In genomic region chr1:156689035-156689959, GRCh38 we compare ENCODE assay signal across 8 cellular contexts. TPM values are rescaled to one million over a fixed set of nuclear protein-coding genes. Genes with fewer than 3 reads are reported as not detected.
DNase-seq lines count a peak whose midpoint lies in the region; ATAC-seq and TF ChIP-seq lines count a peak whose summit lies in the region.

No MANE protein-coding gene starts in this region.

- no peak for TF ChIP-seq POLR2A in IMR-90 (IDR thresholded peaks at IDR 0.05; ENCODE audit: low read depth, low read length)

- H2BK15ac ChIP-seq in IMR-90 (ENCODE audit: low read depth, low read length) = no peak overlapping the region

- H3K9ac ChIP-seq in IMR-90 (ENCODE audit: low read depth, low read length) (peak overlapping the region; percentile 20; the same call in 1 of the 2 replicates), OCI-LY3 (ENCODE audit: low read length) (peak overlapping the region; percentile 32; the same call in 1 of the 2 replicates), muscle layer of colon (ENCODE audit: low read length) (peak overlapping the region; percentile 19)

- H3K4me1 ChIP-seq in IMR-90 (ENCODE audit: control insufficient read depth, insufficient read depth, low read length) (peaks cover 7% of the 10 kb centered on the region; the same call in 1 of the 2 replicates), OCI-LY3 (ENCODE audit: low read length) (peaks cover 17% of the 10 kb centered on the region), muscle layer of colon (ENCODE audit: insufficient read depth, low read length) (peaks cover 11% of the 10 kb centered on the region)

- H3K79me1 ChIP-seq in IMR-90 (ENCODE audit: low read depth in 1 of 2, low read length in 2 of 2) = no peaks in the 10 kb centered on the region

- H3K23ac ChIP-seq in IMR-90 (ENCODE audit: low read depth, low read length) = peak overlapping the region; percentile 44; the same call in 1 of the 2 replicates

- H2AFZ ChIP-seq in IMR-90 (replicated peaks; ENCODE audit: low read length, poor library complexity) (peak overlapping the region; percentile 97), OCI-LY3 (ENCODE audit: low read depth, low read length) (peak overlapping the region; percentile 74)

- POLR2A ChIA-PET in IMR-90 (lab: Charles Lee; ENCODE audit: unreplicated experiment) = no interaction called here

- no peak overlapping the region for H3K27ac ChIP-seq in IMR-90 (ENCODE audit: insufficient read depth, low read length)
- no peak overlapping the region for H3K27ac ChIP-seq in OCI-LY3 (ENCODE audit: low read length)
- no peak overlapping the region for H3K27ac ChIP-seq in muscle layer of colon (ENCODE audit: low read depth, low read length)

- peak; percentile 96 for ATAC-seq in IMR-90 (ENCODE audit: low read depth)
- ATAC-seq in HG03354 (IDR thresholded peaks at IDR 0.05; ENCODE audit: poor library complexity, severe bottlenecking, unreplicated experiment) = no peak

- no peak overlapping the region; the same call in 1 of the 2 replicates for H2BK20ac ChIP-seq in IMR-90 (ENCODE audit: low read depth, low read length)

- H3K36me3 ChIP-seq in IMR-90 (ENCODE audit: control insufficient read depth, insufficient read depth, low read length) (no peaks in the 10 kb centered on the region), OCI-LY3 (replicated peaks; ENCODE audit: low read depth, low read length) (no peaks in the 10 kb centered on the region), muscle layer of colon (ENCODE audit: insufficient read depth, low read length) (no peaks in the 10 kb centered on the region)

- no TSS peak for BruUV-seq in IMR-90 (replicated peaks; lab: Mats Ljungman, UMichigan)

- H3K79me2 ChIP-seq in OCI-LY3 (ENCODE audit: low read length) = no peaks in the 10 kb centered on the region

- no peak overlapping the region for H2BK120ac ChIP-seq in IMR-90 (ENCODE audit: low read depth, low read length)

- peak overlapping the region in 1 of 2 experiments; percentile 57; a peak in 1 of 4 replicates for H4K8ac ChIP-seq in IMR-90 (ENCODE audit: low read depth in 2 of 2, low read length in 2 of 2)

- intact Hi-C loops in IMR-90 (cut with micrococcal nuclease) = loop anchor here (1.0 kb wide), 5 partner anchors 16 to 238 kb away; partner anchors contain the start of genes CRABP2 and NTRK1

- peak; percentile 98 for TF ChIP-seq CTCF in GM12872 (IDR thresholded peaks at IDR 0.05; ENCODE audit: insufficient read depth, low read depth, low read length)
- TF ChIP-seq CTCF in IMR-90 (conservative IDR thresholded peaks at IDR 0.05; ENCODE audit: low read depth, low read length) = peak; percentile 96
- TF ChIP-seq CTCF in OCI-LY3 (IDR thresholded peaks at IDR 0.05; ENCODE audit: low read depth, low read length) = peak; percentile 92

- no peak overlapping the region for H4K5ac ChIP-seq in IMR-90 (ENCODE audit: low read depth, low read length)

- TF ChIP-seq RAD21 in IMR-90 (IDR thresholded peaks at IDR 0.05; ENCODE audit: low read length) = peak; percentile 98

- H4K91ac ChIP-seq in IMR-90 (ENCODE audit: insufficient read depth, low read depth, low read length) = peak overlapping the region; percentile 47; the same call in 1 of the 2 replicates

- no peaks in the 10 kb centered on the region for H3K9me3 ChIP-seq in IMR-90 (ENCODE audit: control insufficient read depth, insufficient read depth, low read length)
- no peaks in the 10 kb centered on the region for H3K9me3 ChIP-seq in OCI-LY3 (ENCODE audit: insufficient read depth, low read length)
- no peaks in the 10 kb centered on the region for H3K9me3 ChIP-seq in muscle layer of colon (ENCODE audit: low read length)

- H3K4ac ChIP-seq in IMR-90 (ENCODE audit: low read depth, low read length) = peak overlapping the region; percentile 3; the same call in 1 of the 2 replicates

- H3K18ac ChIP-seq in IMR-90 (ENCODE audit: low read depth, low read length) = no peak overlapping the region

- peak overlapping the region; percentile 13; the same call in 1 of the 2 replicates for H3K4me3 ChIP-seq in IMR-90 (ENCODE audit: insufficient read depth, low read depth, low read length)
- H3K4me3 ChIP-seq in OCI-LY3 (ENCODE audit: low read length) = peak overlapping the region; percentile 61
- H3K4me3 ChIP-seq in muscle layer of colon (ENCODE audit: low read depth in 1 of 2, low read length in 2 of 2) = peak overlapping the region in 1 of 2 donors; percentile 24

- dilution Hi-C loops in IMR-90 (cut with HindIII; ENCODE audit: low sequenced_read_pairs, unreplicated experiment) = no loop called here

- no peak overlapping the region for H3K56ac ChIP-seq in IMR-90 (ENCODE audit: extremely low read depth, insufficient read depth, low read length)

- H4K20me1 ChIP-seq in IMR-90 (ENCODE audit: insufficient read depth, low read length) (no peaks in the 10 kb centered on the region), OCI-LY3 (ENCODE audit: insufficient read depth, low read length) (no peaks in the 10 kb centered on the region)

- CTCF ChIA-PET in IMR-90 (lab: Yijun Ruan, JAX) = interaction anchor here (0.6 to 5.2 kb wide), 30 partner anchors 9 to 1431 kb away, joined by 3 to 104 read pairs (median 5); partner anchors contain the start of genes CRABP2, ISG20L2, METTL25B and MRPL24

- H3K14ac ChIP-seq in IMR-90 (replicated peaks; ENCODE audit: low read depth, low read length) = peak overlapping the region; percentile 57; the same call in 1 of the 2 replicates

- H3K4me2 ChIP-seq in IMR-90 (ENCODE audit: low read depth, low read length) = peak overlapping the region; percentile 81
- H3K4me2 ChIP-seq in OCI-LY3 (ENCODE audit: low read length) = peak overlapping the region; percentile 86

- peak; percentile 80 for DNase-seq in IMR-90
- peak; percentile 78 for DNase-seq in activated CD8-positive, alpha-beta memory T cell treated with anti-CD3 and anti-CD28 coated beads, Interleukin-2, amount 50 U/mL, for 4 hours
- DNase-seq in epidermal melanocyte (ENCODE audit: insufficient read length, low spot score) = peak; percentile 82
- DNase-seq in stimulated activated CD8-positive, alpha-beta memory T cell treated with anti-CD3 and anti-CD28 coated beads, Interleukin-4, amount 100 ng/mL, for 48 hours = peak; percentile 84

- H2AK5ac ChIP-seq in IMR-90 (ENCODE audit: low read depth, low read length) = no peak overlapping the region

- in situ Hi-C loops in IMR-90 (cut with MboI; ENCODE audit: low sequenced_read_pairs) = loop anchor here (5.0 kb wide), 1 partner anchor 33 kb away; no protein-coding TSS in a partner anchor

- H2BK5ac ChIP-seq in IMR-90 (ENCODE audit: low read depth, low read length, poor library complexity, severe bottlenecking) = no peak overlapping the region

- H3K27me3 ChIP-seq in IMR-90 (ENCODE audit: control insufficient read depth, insufficient read depth, low read length) (peaks cover 3% of the 10 kb centered on the region; the same call in 1 of the 2 replicates), OCI-LY3 (ENCODE audit: low read depth, low read length) (peaks cover 64% of the 10 kb centered on the region), muscle layer of colon (ENCODE audit: control insufficient read depth in 1 of 2, insufficient read depth in 2 of 2, low read length in 2 of 2) (peaks cover 0 to 23% of the 10 kb centered on the region in 2 donors)

- WGBS in IMR-90 (ENCODE audit: extremely low coverage in 2 of 2, insufficient read length in 1 of 2), 2 experiments = 5% methylated on average over 10 of the region's 23 CpGs; no CpG with 5 or more reads in 1 of the 2 experiments

- H3K9me1 ChIP-seq in IMR-90 (ENCODE audit: insufficient read depth, low read length) = no peaks in the 10 kb centered on the region

- peak overlapping the region; percentile 92 for H2AK9ac ChIP-seq in IMR-90 (replicated peaks; ENCODE audit: low read depth, low read length, poor library complexity)

TF ChIP-seq in IMR-90, 13 proteins besides CTCF, POLR2A, EP300 and RAD21 (continues in another document):
- TF ChIP-seq FOS (IDR thresholded peaks at IDR 0.05; ENCODE audit: low read depth, low read length) (no peak), ELK1 (IDR thresholded peaks at IDR 0.05; ENCODE audit: borderline replicate concordance, low read depth, low read length) (no peak), RFX5 (IDR thresholded peaks at IDR 0.05; ENCODE audit: low read depth, low read length) (no peak), RCOR1 (IDR thresholded peaks at IDR 0.05; ENCODE audit: insufficient replicate concordance, low read length) (no peak), SMC3 (IDR thresholded peaks at IDR 0.05; ENCODE audit: low read depth, low read length) (peak; percentile 96), MXI1 (IDR thresholded peaks at IDR 0.05; ENCODE audit: borderline replicate concordance, low read depth, low read length) (no peak), MAFK (IDR thresholded peaks at IDR 0.05; ENCODE audit: low read depth, low read length) (no peak)

RNA-seq across cellular contexts. Expression of gene NES, which starts 12.1 kb away (rescaled TPM):
- 40.1 and 46.1 TPM in 2 replicates for total RNA-seq in IMR-90 (2012; rRNA removed)
- 25.3 and 26.7 TPM in 2 replicates for polyA plus RNA-seq in IMR-90 (2012; rRNA removed)
- 12.6 and 13.2 TPM in 2 replicates for polyA plus RNA-seq in IMR-90 (2012; cell fraction: cytosol; rRNA removed)
- 30.6 and 35.9 TPM in 2 replicates for polyA plus RNA-seq in IMR-90 (2012; cell fraction: nucleus; rRNA removed; ENCODE audit: low replicate concordance)

RNA-seq across cellular contexts. Expression of gene CRABP2, which starts 16.1 kb away (rescaled TPM):
- total RNA-seq in IMR-90 (2012; rRNA removed) = 6.1 and 6.3 TPM in 2 replicates
- 12.2 and 15.7 TPM in 2 replicates for polyA plus RNA-seq in IMR-90 (2012; rRNA removed)
- 12.2 and 23.5 TPM in 2 replicates for polyA plus RNA-seq in IMR-90 (2012; cell fraction: cytosol; rRNA removed)
- 6.7 and 8.7 TPM in 2 replicates for polyA plus RNA-seq in IMR-90 (2012; cell fraction: nucleus; rRNA removed; ENCODE audit: low replicate concordance)

RNA-seq across cellular contexts. Expression of gene METTL25B, which starts 39.0 kb away (rescaled TPM):
- 2.3 and 3.1 TPM in 2 replicates for total RNA-seq in IMR-90 (2012; rRNA removed)
- polyA plus RNA-seq in IMR-90 (2012; rRNA removed) = 9.6 and 10.1 TPM in 2 replicates
- 6.7 and 10.8 TPM in 2 replicates for polyA plus RNA-seq in IMR-90 (2012; cell fraction: cytosol; rRNA removed)
- polyA plus RNA-seq in IMR-90 (2012; cell fraction: nucleus; rRNA removed; ENCODE audit: low replicate concordance) = 21.6 and 31.1 TPM in 2 replicates

RNA-seq across cellular contexts. Expression of gene ISG20L2, which starts 39.3 kb away (rescaled TPM):
- total RNA-seq in IMR-90 (2012; rRNA removed) = 13.6 and 17.0 TPM in 2 replicates
- 27.2 and 27.3 TPM in 2 replicates for polyA plus RNA-seq in IMR-90 (2012; rRNA removed)
- polyA plus RNA-seq in IMR-90 (2012; cell fraction: cytosol; rRNA removed) = 11.1 and 15.5 TPM in 2 replicates
- 9.0 and 15.3 TPM in 2 replicates for polyA plus RNA-seq in IMR-90 (2012; cell fraction: nucleus; rRNA removed; ENCODE audit: low replicate concordance)

RNA-seq across cellular contexts. Expression of gene BCAN, which starts 47.4 kb away (rescaled TPM):
- total RNA-seq in IMR-90 (2012; rRNA removed) = not detected in 2 replicates
- polyA plus RNA-seq in IMR-90 (2012; rRNA removed) = 0.07 TPM in 1 of 2 replicates, not detected in the other
- polyA plus RNA-seq in IMR-90 (2012; cell fraction: cytosol; rRNA removed) = 0.04 and 0.11 TPM in 2 replicates
- polyA plus RNA-seq in IMR-90 (2012; cell fraction: nucleus; rRNA removed; ENCODE audit: low replicate concordance) = 0.05 TPM in 2 replicates
